1 cellular context compared by ENCODE assay signal in the genomic region with DNA sequence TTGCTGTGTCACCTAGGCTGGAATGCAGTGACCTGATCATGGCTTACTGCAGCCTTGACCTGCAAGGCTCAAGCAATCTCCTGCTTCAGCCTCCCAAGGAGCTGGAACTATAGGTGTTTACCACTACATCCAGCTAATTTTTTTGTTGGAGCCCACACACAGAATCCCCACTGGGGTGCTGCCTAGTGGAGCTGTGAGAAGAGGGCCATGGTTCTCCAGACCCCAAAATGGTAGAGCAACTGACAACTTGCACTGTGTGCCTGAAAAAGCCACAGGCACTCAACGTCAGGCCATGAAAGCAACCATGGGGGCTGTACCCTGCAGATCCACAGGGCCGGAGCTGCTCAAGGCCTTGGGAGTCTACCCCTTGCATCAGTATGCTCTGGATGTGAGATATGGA.
TF ChIP-seq lines count a peak whose summit lies in the region.

No MANE protein-coding gene starts in this region.

TF ChIP-seq in K562, 482 proteins besides CTCF, POLR2A, EP300 and RAD21:
- TF ChIP-seq DMBX1 (CRISPR knock-in tag; IDR thresholded peaks at IDR 0.05; ENCODE audit: borderline replicate concordance) (peak; percentile 78; the same call in 1 of the 2 replicates), ZNF311 (CRISPR knock-in tag; IDR thresholded peaks at IDR 0.05) (peak; percentile 40; the same call in 1 of the 2 replicates), ATF7 (IDR thresholded peaks at IDR 0.05) (no peak), CBX1 (IDR thresholded peaks at IDR 0.05; ENCODE audit: low read depth) (no peak), ZFP36 (IDR thresholded peaks at IDR 0.05; ENCODE audit: low read depth, low read length, partially characterized antibody) (no peak), POU5F1 (IDR thresholded peaks at IDR 0.05; ENCODE audit: borderline replicate concordance, low read depth, low read length, partially characterized antibody) (no peak), ZNF384 (IDR thresholded peaks at IDR 0.05; ENCODE audit: low read depth, low read length) (0 out of 2 replicates have a peak, but pooled peaks have one; percentile 4), MAZ (CRISPR knock-in tag; conservative IDR thresholded peaks at IDR 0.05 in 1 of 2, IDR thresholded peaks at IDR 0.05 in 1 of 2) (peak in 1 of 2 experiments; percentile 21; a peak in 1 of 4 replicates), GTF2E2 (tag; IDR thresholded peaks at IDR 0.05) (no peak), ZBTB17 (CRISPR knock-in tag; IDR thresholded peaks at IDR 0.05) (peak; percentile 50; the same call in 1 of the 2 replicates), BCL6 (CRISPR knock-in tag; IDR thresholded peaks at IDR 0.05) (no peak), NEUROD1 (IDR thresholded peaks at IDR 0.05; ENCODE audit: borderline replicate concordance, low read depth, low read length, partially characterized antibody) (no peak), KLF13 (tag; IDR thresholded peaks at IDR 0.05; ENCODE audit: borderline replicate concordance, low read depth) (no peak)
- TF ChIP-seq, protein P1, sequence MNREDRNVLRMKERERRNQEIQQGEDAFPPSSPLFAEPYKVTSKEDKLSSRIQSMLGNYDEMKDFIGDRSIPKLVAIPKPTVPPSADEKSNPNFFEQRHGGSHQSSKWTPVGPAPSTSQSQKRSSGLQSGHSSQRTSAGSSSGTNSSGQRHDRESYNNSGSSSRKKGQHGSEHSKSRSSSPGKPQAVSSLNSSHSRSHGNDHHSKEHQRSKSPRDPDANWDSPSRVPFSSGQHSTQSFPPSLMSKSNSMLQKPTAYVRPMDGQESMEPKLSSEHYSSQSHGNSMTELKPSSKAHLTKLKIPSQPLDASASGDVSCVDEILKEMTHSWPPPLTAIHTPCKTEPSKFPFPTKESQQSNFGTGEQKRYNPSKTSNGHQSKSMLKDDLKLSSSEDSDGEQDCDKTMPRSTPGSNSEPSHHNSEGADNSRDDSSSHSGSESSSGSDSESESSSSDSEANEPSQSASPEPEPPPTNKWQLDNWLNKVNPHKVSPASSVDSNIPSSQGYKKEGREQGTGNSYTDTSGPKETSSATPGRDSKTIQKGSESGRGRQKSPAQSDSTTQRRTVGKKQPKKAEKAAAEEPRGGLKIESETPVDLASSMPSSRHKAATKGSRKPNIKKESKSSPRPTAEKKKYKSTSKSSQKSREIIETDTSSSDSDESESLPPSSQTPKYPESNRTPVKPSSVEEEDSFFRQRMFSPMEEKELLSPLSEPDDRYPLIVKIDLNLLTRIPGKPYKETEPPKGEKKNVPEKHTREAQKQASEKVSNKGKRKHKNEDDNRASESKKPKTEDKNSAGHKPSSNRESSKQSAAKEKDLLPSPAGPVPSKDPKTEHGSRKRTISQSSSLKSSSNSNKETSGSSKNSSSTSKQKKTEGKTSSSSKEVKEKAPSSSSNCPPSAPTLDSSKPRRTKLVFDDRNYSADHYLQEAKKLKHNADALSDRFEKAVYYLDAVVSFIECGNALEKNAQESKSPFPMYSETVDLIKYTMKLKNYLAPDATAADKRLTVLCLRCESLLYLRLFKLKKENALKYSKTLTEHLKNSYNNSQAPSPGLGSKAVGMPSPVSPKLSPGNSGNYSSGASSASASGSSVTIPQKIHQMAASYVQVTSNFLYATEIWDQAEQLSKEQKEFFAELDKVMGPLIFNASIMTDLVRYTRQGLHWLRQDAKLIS (CRISPR knock-in tag; IDR thresholded peaks at IDR 0.05): no peak
- TF ChIP-seq, protein P2, sequence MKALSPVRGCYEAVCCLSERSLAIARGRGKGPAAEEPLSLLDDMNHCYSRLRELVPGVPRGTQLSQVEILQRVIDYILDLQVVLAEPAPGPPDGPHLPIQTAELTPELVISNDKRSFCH (CRISPR knock-in tag; IDR thresholded peaks at IDR 0.05): no peak
- TF ChIP-seq, protein P2 (tag; IDR thresholded peaks at IDR 0.05): peak; percentile 48; the same call in 1 of the 2 replicates
TF ChIP-seq in K562: peak in this region for 6.
